In genomic region chrX:74420194-74421035, GRCh38 we compare ENCODE assay signal across 8 cellular contexts. TPM values are rescaled to one million over a fixed set of nuclear protein-coding genes. Genes with fewer than 3 reads are reported as not detected.
DNase-seq lines count a peak whose midpoint lies in the region; ATAC-seq and TF ChIP-seq lines count a peak whose summit lies in the region.

No MANE protein-coding gene starts in this region.

- H3K9me3 Mint-ChIP-seq in activated CD4-positive, alpha-beta T cell treated with anti-CD3 and anti-CD28 coated beads, Interleukin-2, amount 10 ng/mL, durations not matched to agents 7 days and 5 days: no peaks in the 10 kb centered on the region
- H3K9me3 Mint-ChIP-seq in T-cell: no peaks in the 10 kb centered on the region

- H3K9me3 ChIP-seq in smooth muscle cell (replicated peaks; ENCODE audit: low read depth): no peaks in the 10 kb centered on the region

- ATAC-seq in T-cell (replicated peaks in 1 of 4) (peak; percentile 38 to 62 (median 52)), GM18907 (IDR thresholded peaks at IDR 0.05; ENCODE audit: unreplicated experiment) (no peak), HG02852 (IDR thresholded peaks at IDR 0.05; ENCODE audit: unreplicated experiment) (no peak)

- H3K4me3 ChIP-seq in smooth muscle cell: peak overlapping the region; percentile 64

- H3K4me1 ChIP-seq in smooth muscle cell (ENCODE audit: low read depth): no peaks in the 10 kb centered on the region

- peaks cover 7% of the 10 kb centered on the region for H3K4me1 Mint-ChIP-seq in activated CD4-positive, alpha-beta T cell treated with anti-CD3 and anti-CD28 coated beads, Interleukin-2, amount 10 ng/mL, durations not matched to agents 7 days and 5 days
- H3K4me1 Mint-ChIP-seq in T-cell: peaks cover 5 to 14% (median 6%) of the 10 kb centered on the region in 3 donors

- CTCF ChIA-PET in activated CD4-positive, alpha-beta T cell treated with anti-CD3 and anti-CD28 coated beads, Interleukin-2, amount 10 ng/mL, durations not matched to agents 7 days and 5 days (lab: Charles Lee): no interaction called here
- CTCF ChIA-PET in T-cell (lab: Charles Lee): interaction anchor here in 1 of 2 donors (1.3 kb wide), 1 partner anchor 126 kb away, joined by 3 read pairs; no protein-coding TSS in a partner anchor

- H3K27me3 ChIP-seq in smooth muscle cell (ENCODE audit: low read depth): no peaks in the 10 kb centered on the region

- peak overlapping the region; percentile 81 for H2AFZ ChIP-seq in smooth muscle cell (ENCODE audit: low read depth)

- no peaks in the 10 kb centered on the region for H3K36me3 ChIP-seq in smooth muscle cell (ENCODE audit: low read depth)

- H3K27me3 Mint-ChIP-seq in activated CD4-positive, alpha-beta T cell treated with anti-CD3 and anti-CD28 coated beads, Interleukin-2, amount 10 ng/mL, durations not matched to agents 7 days and 5 days: peaks cover 34% of the 10 kb centered on the region
- peaks cover 19 to 36% of the 10 kb centered on the region in 2 donors for H3K27me3 Mint-ChIP-seq in T-cell

- H3K9ac ChIP-seq in smooth muscle cell (ENCODE audit: low read depth): peak overlapping the region; percentile 75

- H4K20me1 ChIP-seq in smooth muscle cell (ENCODE audit: low read depth): no peaks in the 10 kb centered on the region

- H3K4me2 ChIP-seq in smooth muscle cell: peak overlapping the region; percentile 89

- peak overlapping the region; percentile 53 for H3K4me3 Mint-ChIP-seq in activated CD4-positive, alpha-beta T cell treated with anti-CD3 and anti-CD28 coated beads, Interleukin-2, amount 10 ng/mL, durations not matched to agents 7 days and 5 days
- peak overlapping the region; percentile 73 to 85 (median 75) for H3K4me3 Mint-ChIP-seq in T-cell

- no peak for DNase-seq in activated CD4-positive, alpha-beta T cell treated with anti-CD3 and anti-CD28 coated beads, Interleukin-2, amount 10 ng/mL, durations not matched to agents 7 days and 5 days
- no peak for DNase-seq in activated CD4-positive, alpha-beta T cell treated with anti-CD3 and anti-CD28 coated beads, Interleukin-2, amount 50 U/mL, for 1 hour
- peak in 15 of 34 experiments; percentile 3 to 29 (median 13) for DNase-seq in T-cell
- DNase-seq in dedifferentiated amniotic fluid mesenchymal stem cell (ENCODE audit: extremely low spot score): peak; percentile 34
- peak; percentile 69 for DNase-seq in kidney tubule cell (ENCODE audit: low spot score)
- peak; percentile 35 for DNase-seq in smooth muscle cell (lab: John Stamatoyannopoulos, UW; ENCODE audit: unreplicated experiment)

- no peaks in the 10 kb centered on the region for H3K36me3 Mint-ChIP-seq in activated CD4-positive, alpha-beta T cell treated with anti-CD3 and anti-CD28 coated beads, Interleukin-2, amount 10 ng/mL, durations not matched to agents 7 days and 5 days (ENCODE audit: low read depth)
- H3K36me3 Mint-ChIP-seq in T-cell: no peaks in the 10 kb centered on the region

- no peak for TF ChIP-seq CTCF in smooth muscle cell (IDR thresholded peaks at IDR 0.05; ENCODE audit: borderline replicate concordance, insufficient read depth, poor library complexity, severe bottlenecking)

- POLR2A ChIA-PET in activated CD4-positive, alpha-beta T cell treated with anti-CD3 and anti-CD28 coated beads, Interleukin-2, amount 10 ng/mL, durations not matched to agents 7 days and 5 days (lab: Charles Lee): no interaction called here
- POLR2A ChIA-PET in T-cell (lab: Charles Lee): no interaction called here

- peak overlapping the region; percentile 60 for H3K27ac ChIP-seq in smooth muscle cell (ENCODE audit: low read depth)

- H3K79me2 ChIP-seq in smooth muscle cell (ENCODE audit: low read depth): no peaks in the 10 kb centered on the region

- no peaks in the 10 kb centered on the region for H3F3A ChIP-seq in smooth muscle cell (ENCODE audit: low read depth)

- no peak overlapping the region for H3K27ac Mint-ChIP-seq in activated CD4-positive, alpha-beta T cell treated with anti-CD3 and anti-CD28 coated beads, Interleukin-2, amount 10 ng/mL, durations not matched to agents 7 days and 5 days
- no peak overlapping the region for H3K27ac Mint-ChIP-seq in T-cell

- 34% methylated on average over 22 of the region's 54 CpGs for WGBS in smooth muscle cell (ENCODE audit: low lambda C conversion rate)

RNA-seq across cellular contexts. Expression of gene SLC16A2, which starts 0.9 kb away (rescaled TPM):
- under 1 TPM in 1 of 2 experiments, not detected in 1; 0.12 TPM for total RNA-seq in activated CD4-positive, alpha-beta T cell treated with anti-CD3 and anti-CD28 coated beads, Interleukin-2, amount 10 ng/mL, durations not matched to agents 7 days and 5 days
- under 1 TPM; 0.23 to 0.41 (median 0.35) TPM for total RNA-seq in T-cell
- 14.3 and 17.8 TPM in 2 replicates for total RNA-seq in smooth muscle cell
- 13.4 TPM in 2 replicates for polyA plus RNA-seq in smooth muscle cell

Comparison
In these comparisons a context has a peak if more than half of its experiments do, and no peak if none do; other contexts are left out.
1. DNase-seq: peak in dedifferentiated amniotic fluid mesenchymal stem cell (single experiment), kidney tubule cell (single experiment) and smooth muscle cell (single experiment); none in activated CD4-positive, alpha-beta T cell treated with anti-CD3 and anti-CD28 coated beads, Interleukin-2, amount 10 ng/mL, durations not matched to agents 7 days and 5 days (single experiment) and activated CD4-positive, alpha-beta T cell treated with anti-CD3 and anti-CD28 coated beads, Interleukin-2, amount 50 U/mL, for 1 hour (single experiment).
2. ATAC-seq: peak in T-cell (4 of 4); none in GM18907 (single experiment) and HG02852 (single experiment).
3. RNA of gene SLC16A2, which starts 0.9 kb away (total RNA-seq): 14.3 to 17.8 TPM in smooth muscle cell; 0.23 to 0.41 TPM in T-cell and 0.12 TPM in activated CD4-positive, alpha-beta T cell treated with anti-CD3 and anti-CD28 coated beads, Interleukin-2, amount 10 ng/mL, durations not matched to agents 7 days and 5 days; every median in the first group is over 10 times any median in the second.